9 cellular contexts compared by ENCODE assay signal in genomic region chr20:31604567-31605030, GRCh38. TPM values are rescaled to one million over a fixed set of nuclear protein-coding genes. Genes with fewer than 3 reads are reported as not detected.
A peak's percentile ranks its signal among the peaks of the same experiment; 100 is the strongest.
DNase-seq lines count a peak whose midpoint lies in the region; TF ChIP-seq lines count a peak whose summit lies in the region.
"Had no signal": no experiment of that assay in that cellular context is flagged by ENCODE, and none has a peak within 500 bp of the region (broad histone marks: within the 10 kb centered on the region; RNA-seq: fewer than 3 reads in every experiment).

No MANE protein-coding gene starts in this region.

- H3K4me3 ChIP-seq in OCI-LY1 (ENCODE audit: low read depth, low read length, poor library complexity, severe bottlenecking) (peak overlapping the region; percentile 68), endodermal cell (ENCODE audit: low read length) (peak overlapping the region; percentile 95)

- H4K20me1 ChIP-seq in OCI-LY1 (ENCODE audit: insufficient read depth, low read length) = no peaks in the 10 kb centered on the region

- no peaks in the 10 kb centered on the region for H3F3A ChIP-seq in OCI-LY1 (ENCODE audit: insufficient read depth, low read length)

- H3K27me3 ChIP-seq in OCI-LY1 (ENCODE audit: insufficient read depth, low read length) (0 out of 2 replicates have a peak, but pooled peaks cover 9% of the 10 kb centered on the region), endodermal cell (ENCODE audit: control insufficient read depth, insufficient read depth, low read length, poor library complexity, severe bottlenecking) (no peaks in the 10 kb centered on the region)

- H3K4me1 ChIP-seq in OCI-LY1 (ENCODE audit: insufficient read depth, low read length, severe bottlenecking) (peaks cover 26% of the 10 kb centered on the region), endodermal cell (ENCODE audit: control insufficient read depth, insufficient read depth, low read length) (peaks cover 19% of the 10 kb centered on the region)

- no peaks in the 10 kb centered on the region for H3K9me2 ChIP-seq in OCI-LY1 (ENCODE audit: low read depth, low read length)

- H3K27ac Mint-ChIP-seq in endodermal cell = peak overlapping the region; percentile 99
- peak overlapping the region; percentile 82 for H3K27ac Mint-ChIP-seq in osteocyte (ENCODE audit: unreplicated experiment)

- peak overlapping the region; percentile 48; the same call in 1 of the 2 replicates for H3K9ac ChIP-seq in OCI-LY1 (ENCODE audit: low read length)
- peak overlapping the region; percentile 71 for H3K9ac ChIP-seq in endodermal cell (ENCODE audit: extremely low read depth, low read length, poor library complexity, severe bottlenecking)

- no peaks in the 10 kb centered on the region for H3K9me3 Mint-ChIP-seq in endodermal cell
- no peaks in the 10 kb centered on the region for H3K9me3 Mint-ChIP-seq in osteocyte (ENCODE audit: unreplicated experiment)

- peak; percentile 90 for DNase-seq in DMS 273 (lab: John Stamatoyannopoulos, UW; ENCODE audit: unreplicated experiment)
- DNase-seq in endodermal cell = no peak
- no peak for DNase-seq in osteocyte (ENCODE audit: extremely low spot score, unreplicated experiment)
- DNase-seq in NCI-H510A treated with DMSO at 0.1 percent for 48 hours (lab: John Stamatoyannopoulos, UW) = no peak
- no peak for DNase-seq in activated CD4-positive, CD25-positive, alpha-beta regulatory T cell treated with anti-CD3 and anti-CD28 coated beads, Interleukin-2, amount 50 U/mL, for 72 hours
- no peak for DNase-seq in amniotic stem cell (lab: John Stamatoyannopoulos, UW)
- DNase-seq in NCI-H524 treated with DMSO at 0.1 percent for 48 hours (lab: John Stamatoyannopoulos, UW) = no peak

- H3K36me3 ChIP-seq in OCI-LY1 (ENCODE audit: insufficient read depth, low read length) (no peaks in the 10 kb centered on the region), endodermal cell (ENCODE audit: control insufficient read depth, insufficient read depth, low read length) (no peaks in the 10 kb centered on the region)

- TF ChIP-seq CTCF in OCI-LY1 (IDR thresholded peaks at IDR 0.05; ENCODE audit: low read length) (no peak), endodermal cell (conservative IDR thresholded peaks at IDR 0.05) (no peak), osteocyte (IDR thresholded peaks at IDR 0.05) (no peak)

- peaks cover 39% of the 10 kb centered on the region for H3K4me1 Mint-ChIP-seq in endodermal cell
- peaks cover 50% of the 10 kb centered on the region for H3K4me1 Mint-ChIP-seq in osteocyte (ENCODE audit: unreplicated experiment)

- H3K27me3 Mint-ChIP-seq in endodermal cell (ENCODE audit: insufficient read depth) (no peaks in the 10 kb centered on the region), osteocyte (ENCODE audit: unreplicated experiment) (no peaks in the 10 kb centered on the region)

- no peak overlapping the region for H2AFZ ChIP-seq in OCI-LY1 (ENCODE audit: low read length)

- H3K79me2 ChIP-seq in OCI-LY1 (ENCODE audit: insufficient read depth, low read length) = no peaks in the 10 kb centered on the region

- H3K36me3 Mint-ChIP-seq in endodermal cell (ENCODE audit: low read depth) = peaks cover 20% of the 10 kb centered on the region
- H3K36me3 Mint-ChIP-seq in osteocyte (ENCODE audit: unreplicated experiment) = no peaks in the 10 kb centered on the region

- H3K4me2 ChIP-seq in OCI-LY1 (ENCODE audit: low read length) = peak overlapping the region; percentile 88

- 10 to 13% methylated on average over 8 to 14 of the region's 14 CpGs for WGBS in endodermal cell (ENCODE audit: insufficient coverage in 1 of 2, insufficient read length in 1 of 2), 2 experiments

- H3K9me3 ChIP-seq in OCI-LY1 (ENCODE audit: low read length) (no peaks in the 10 kb centered on the region), endodermal cell (ENCODE audit: control insufficient read depth, low read length) (no peaks in the 10 kb centered on the region)

- no peak overlapping the region for H3K27ac ChIP-seq in OCI-LY1 (ENCODE audit: low read depth, low read length, poor library complexity, severe bottlenecking)
- peak overlapping the region; percentile 98 for H3K27ac ChIP-seq in endodermal cell (ENCODE audit: low read depth, low read length)

- H3K4me3 Mint-ChIP-seq in endodermal cell = peak overlapping the region; percentile 99
- H3K4me3 Mint-ChIP-seq in osteocyte (ENCODE audit: unreplicated experiment) = peak overlapping the region; percentile 94

RNA-seq across cellular contexts. Expression of gene ID1, which starts 0.5 kb away (rescaled TPM):
- total RNA-seq in endodermal cell = 100 to 1,000 TPM; 380 to 447 TPM
- 223 TPM for polyA plus RNA-seq in endodermal cell (2013, experiment 1 of 2)
- polyA plus RNA-seq in endodermal cell (2013, experiment 2 of 2) = 194 TPM
- 8.2 TPM in 2 replicates for total RNA-seq in osteocyte

RNA-seq across cellular contexts. Expression of gene COX4I2, which starts 33.1 kb away (rescaled TPM):
- total RNA-seq in endodermal cell (not detected), osteocyte (not detected in 2 replicates)
- polyA plus RNA-seq in endodermal cell (2013, experiment 1 of 2) = not detected
- polyA plus RNA-seq in endodermal cell (2013, experiment 2 of 2) = not detected
- total RNA-seq: HT-29 had no signal

Comparison
In these comparisons a context has a peak if more than half of its experiments do, and no peak if none do; other contexts are left out.
1. RNA of gene ID1, which starts 0.5 kb away (total RNA-seq): 380 to 447 TPM in endodermal cell; 8.2 TPM in osteocyte; every median in the first group is over 10 times any median in the second.